8 cellular contexts compared by ENCODE assay signal in the genomic region with DNA sequence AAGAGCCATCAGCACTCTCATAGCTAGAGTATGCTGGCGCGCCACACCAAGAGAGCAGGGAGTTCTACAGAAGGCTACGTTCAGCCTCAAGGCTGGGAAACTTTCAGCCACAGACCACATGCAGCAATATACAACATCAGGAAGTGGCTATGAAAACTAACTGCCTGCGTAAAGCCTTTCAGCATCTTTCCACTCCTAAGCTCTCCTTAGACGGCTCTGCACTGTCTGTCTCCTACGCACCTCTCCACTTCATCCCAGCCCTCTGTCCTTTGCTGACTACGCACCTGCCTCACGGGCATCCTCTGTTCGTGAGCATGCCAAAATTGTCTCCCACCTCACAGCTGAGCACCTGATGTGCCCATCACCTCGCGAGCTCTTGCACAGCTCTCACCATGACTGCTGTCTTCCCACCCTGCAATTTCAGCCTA. TPM values are rescaled to one million over a fixed set of nuclear protein-coding genes. Genes with fewer than 3 reads are reported as not detected.
DNase-seq lines count a peak whose midpoint lies in the region; ATAC-seq and TF ChIP-seq lines count a peak whose summit lies in the region.

No MANE protein-coding gene starts in this region.

- H3K4me3 ChIP-seq in suprapubic skin (no peak overlapping the region), hepatocyte (no peak overlapping the region)

- H4K20me1 ChIP-seq in hepatocyte (ENCODE audit: insufficient read depth, poor library complexity, severe bottlenecking), result no peaks in the 10 kb centered on the region

- H3K4me3 Mint-ChIP-seq in activated CD4-positive, alpha-beta T cell treated with anti-CD3 and anti-CD28 coated beads for 36 hours, result peak overlapping the region; percentile 16
- H3K4me3 Mint-ChIP-seq in stimulated activated naive B cell treated with anti-CD40 and anti-IgM and Interleukin-4, amounts not matched to agents 10 μg/mL and 1 μg/mL and 100 μg/mL, for 72 hours, result peak overlapping the region; percentile 34 to 66

- H3K4me1 ChIP-seq in suprapubic skin (no peaks in the 10 kb centered on the region), hepatocyte (ENCODE audit: insufficient read depth) (no peaks in the 10 kb centered on the region)

- H3K4me1 Mint-ChIP-seq in activated CD4-positive, alpha-beta T cell treated with anti-CD3 and anti-CD28 coated beads for 36 hours, result peaks cover 29% of the 10 kb centered on the region
- H3K4me1 Mint-ChIP-seq in stimulated activated naive B cell treated with anti-CD40 and anti-IgM and Interleukin-4, amounts not matched to agents 10 μg/mL and 1 μg/mL and 100 μg/mL, for 72 hours, result peaks cover 7 to 11% of the 10 kb centered on the region in 2 donors

- no peaks in the 10 kb centered on the region for H3K79me2 ChIP-seq in hepatocyte

- 81% methylated on average over 11 of the region's 11 CpGs for WGBS in suprapubic skin
- 98% methylated on average over 11 of the region's 11 CpGs for WGBS in hepatocyte (ENCODE audit: low lambda C conversion rate, missing lambda C conversion rate)

- CTCF ChIA-PET in activated CD4-positive, alpha-beta T cell treated with anti-CD3 and anti-CD28 coated beads for 36 hours (lab: Charles Lee), result interaction anchor here (0.6 to 4.8 kb wide), 7 partner anchors 9 to 391 kb away, joined by 3 to 42 read pairs (median 5); partner anchors contain the start of genes MPHOSPH9 and MTRFR

- no peaks in the 10 kb centered on the region for H3K9me2 ChIP-seq in hepatocyte (replicated peaks; ENCODE audit: insufficient read depth)

- no peaks in the 10 kb centered on the region for H3K27me3 ChIP-seq in suprapubic skin
- no peaks in the 10 kb centered on the region for H3K27me3 ChIP-seq in hepatocyte

- TF ChIP-seq EP300 in suprapubic skin (IDR thresholded peaks at IDR 0.05), result no peak

- H3K9me3 Mint-ChIP-seq in activated CD4-positive, alpha-beta T cell treated with anti-CD3 and anti-CD28 coated beads for 36 hours (ENCODE audit: low read depth), result no peaks in the 10 kb centered on the region
- no peaks in the 10 kb centered on the region for H3K9me3 Mint-ChIP-seq in stimulated activated naive B cell treated with anti-CD40 and anti-IgM and Interleukin-4, amounts not matched to agents 10 μg/mL and 1 μg/mL and 100 μg/mL, for 72 hours

- DNase-seq in activated CD4-positive, alpha-beta T cell treated with anti-CD3 and anti-CD28 coated beads for 36 hours, result peak; percentile 78
- DNase-seq in effector CD8-positive, alpha-beta T cell (lab: John Stamatoyannopoulos, UW), result peak; percentile 25
- peak; percentile 33 for DNase-seq in stimulated activated naive B cell treated with anti-CD40 and anti-IgM and Interleukin-4, amounts not matched to agents 10 μg/mL and 1 μg/mL and 100 μg/mL, for 72 hours
- DNase-seq in HCEC 1CT (no peak), suprapubic skin (ENCODE audit: low spot score in 2 of 2) (no peak), hepatocyte (ENCODE audit: low spot score) (no peak)

- H3K9me3 ChIP-seq in suprapubic skin, result no peaks in the 10 kb centered on the region
- no peaks in the 10 kb centered on the region for H3K9me3 ChIP-seq in hepatocyte (ENCODE audit: low read depth)

- H3K4me2 ChIP-seq in hepatocyte, result no peak overlapping the region

- peaks cover 50% of the 10 kb centered on the region for H3K36me3 Mint-ChIP-seq in activated CD4-positive, alpha-beta T cell treated with anti-CD3 and anti-CD28 coated beads for 36 hours (ENCODE audit: low read depth)
- peaks cover 27% of the 10 kb centered on the region in 2 donors for H3K36me3 Mint-ChIP-seq in stimulated activated naive B cell treated with anti-CD40 and anti-IgM and Interleukin-4, amounts not matched to agents 10 μg/mL and 1 μg/mL and 100 μg/mL, for 72 hours

- TF ChIP-seq CTCF in suprapubic skin (IDR thresholded peaks at IDR 0.05) (no peak), hepatocyte (IDR thresholded peaks at IDR 0.05; ENCODE audit: poor library complexity) (no peak)

- peak overlapping the region; percentile 77 for H3K27ac Mint-ChIP-seq in activated CD4-positive, alpha-beta T cell treated with anti-CD3 and anti-CD28 coated beads for 36 hours
- H3K27ac Mint-ChIP-seq in stimulated activated naive B cell treated with anti-CD40 and anti-IgM and Interleukin-4, amounts not matched to agents 10 μg/mL and 1 μg/mL and 100 μg/mL, for 72 hours, result peak overlapping the region; percentile 62

- POLR2A ChIA-PET in activated CD4-positive, alpha-beta T cell treated with anti-CD3 and anti-CD28 coated beads for 36 hours (lab: Charles Lee), result interaction anchor here (0.5 to 2.9 kb wide), 5 partner anchors 10 to 55 kb away, joined by 4 to 40 read pairs (median 4); partner anchors contain the start of genes MPHOSPH9 and MTRFR

- H3K27me3 Mint-ChIP-seq in activated CD4-positive, alpha-beta T cell treated with anti-CD3 and anti-CD28 coated beads for 36 hours, result no peaks in the 10 kb centered on the region
- no peaks in the 10 kb centered on the region for H3K27me3 Mint-ChIP-seq in stimulated activated naive B cell treated with anti-CD40 and anti-IgM and Interleukin-4, amounts not matched to agents 10 μg/mL and 1 μg/mL and 100 μg/mL, for 72 hours

- H3K36me3 ChIP-seq in suprapubic skin (peaks cover 19% of the 10 kb centered on the region), hepatocyte (replicated peaks; ENCODE audit: insufficient read depth, low read depth) (no peaks in the 10 kb centered on the region)

- peak; percentile 64 for ATAC-seq in HG02678 (IDR thresholded peaks at IDR 0.05; ENCODE audit: unreplicated experiment)
- peak; percentile 89 for ATAC-seq in activated CD4-positive, alpha-beta T cell treated with anti-CD3 and anti-CD28 coated beads for 36 hours
- peak; percentile 96 to 98 for ATAC-seq in stimulated activated naive B cell treated with anti-CD40 and anti-IgM and Interleukin-4, amounts not matched to agents 10 μg/mL and 1 μg/mL and 100 μg/mL, for 72 hours (replicated peaks)
- no peak for ATAC-seq in GM18867 (IDR thresholded peaks at IDR 0.05; ENCODE audit: unreplicated experiment)

- no peak for TF ChIP-seq POLR2A in suprapubic skin (IDR thresholded peaks at IDR 0.05)

- intact Hi-C loops in activated CD4-positive, alpha-beta T cell treated with anti-CD3 and anti-CD28 coated beads for 36 hours (cut with DNase I, micrococcal nuclease), result loop anchor here in 1 of 2 experiments (1.0 kb wide), 1 partner anchor 10 kb away; the partner anchor contains the start of genes MPHOSPH9 and MTRFR

- no peak overlapping the region for H2AFZ ChIP-seq in hepatocyte

- no peak overlapping the region for H3K27ac ChIP-seq in suprapubic skin
- H3K27ac ChIP-seq in hepatocyte, result no peak overlapping the region

RNA-seq across cellular contexts. Expression of gene MPHOSPH9, which starts 9.7 kb away (rescaled TPM):
- 100 to 1,000 TPM in 1 of 2 experiments, 10 to 100 TPM in 1; 94.0 to 128 TPM for total RNA-seq in activated CD4-positive, alpha-beta T cell treated with anti-CD3 and anti-CD28 coated beads for 36 hours
- total RNA-seq in suprapubic skin (10 to 100 TPM; 14.0 to 44.3 (median 14.3) TPM), hepatocyte (42.7 and 44.3 TPM in 2 replicates)
- 5.8 and 13.1 TPM in 2 replicates for polyA plus RNA-seq in hepatocyte

RNA-seq across cellular contexts. Expression of gene MTRFR, which starts 10.0 kb away (rescaled TPM):
- total RNA-seq in activated CD4-positive, alpha-beta T cell treated with anti-CD3 and anti-CD28 coated beads for 36 hours, result 10 to 100 TPM; 31.1 to 34.7 TPM
- total RNA-seq in suprapubic skin, result 10 to 100 TPM in 1 of 4 donors, 1 to 10 TPM in 3; 6.4 to 17.1 (median 8.2) TPM
- total RNA-seq in hepatocyte, result 8.7 and 13.8 TPM in 2 replicates
- polyA plus RNA-seq in hepatocyte, result 13.3 and 20.9 TPM in 2 replicates

RNA-seq across cellular contexts. Expression of gene CDK2AP1, which starts 48.4 kb away (rescaled TPM):
- total RNA-seq in activated CD4-positive, alpha-beta T cell treated with anti-CD3 and anti-CD28 coated beads for 36 hours, result 10 to 100 TPM; 69.3 to 77.6 TPM
- 100 to 1,000 TPM in 1 of 4 donors, 10 to 100 TPM in 3; 45.1 to 133 (median 84.4) TPM for total RNA-seq in suprapubic skin
- 140 and 153 TPM in 2 replicates for total RNA-seq in hepatocyte
- 160 and 187 TPM in 2 replicates for polyA plus RNA-seq in hepatocyte

Comparison
In these comparisons a context has a peak if more than half of its experiments do, and no peak if none do; other contexts are left out.
1. DNase-seq: peak in activated CD4-positive, alpha-beta T cell treated with anti-CD3 and anti-CD28 coated beads for 36 hours (single experiment), effector CD8-positive, alpha-beta T cell (single experiment) and stimulated activated naive B cell treated with anti-CD40 and anti-IgM and Interleukin-4, amounts not matched to agents 10 μg/mL and 1 μg/mL and 100 μg/mL, for 72 hours (single experiment); none in HCEC 1CT (single experiment), suprapubic skin (0 of 2) and hepatocyte (single experiment).